Comparison of ENCODE assay signal across 1 cellular context in the genomic region with DNA sequence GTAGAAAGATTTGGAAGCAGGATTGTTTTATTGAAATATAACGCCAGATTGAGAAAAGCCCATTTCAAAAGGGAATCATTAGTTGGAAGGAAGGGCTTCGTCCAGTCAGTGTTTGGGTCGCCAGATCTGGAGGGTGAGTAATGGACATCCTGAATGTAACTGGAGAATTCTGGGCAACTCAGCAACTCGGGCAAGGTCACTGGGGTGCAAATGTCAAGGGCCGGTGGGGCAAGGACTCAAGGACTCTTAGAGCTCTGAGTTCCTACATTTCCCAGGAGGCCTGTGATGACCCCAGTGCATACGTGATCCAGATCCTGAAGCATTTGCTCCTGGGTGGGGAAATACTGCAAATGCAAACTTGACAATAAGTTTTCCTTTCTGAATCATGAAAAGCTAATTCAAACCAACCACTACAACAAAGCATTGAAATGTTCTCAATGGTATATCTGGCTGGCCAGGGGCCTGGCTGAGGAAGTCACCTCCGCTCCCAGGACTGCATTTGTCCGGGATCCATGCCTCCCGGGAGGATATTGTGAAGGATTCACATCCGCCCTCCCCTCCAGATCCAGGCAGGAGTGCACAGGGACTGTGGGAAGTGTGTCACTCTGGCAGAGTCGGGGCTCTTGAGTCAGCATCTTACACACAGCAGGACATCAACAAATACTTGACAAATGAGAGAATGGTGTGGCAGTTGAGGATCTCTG.
TF ChIP-seq lines count a peak whose summit lies in the region.

No MANE protein-coding gene starts in this region.

TF ChIP-seq in GM23338, 12 proteins besides CTCF, POLR2A, EP300 and RAD21 (continued from another document):
- TF ChIP-seq POLR2AphosphoS5 (IDR thresholded peaks at IDR 0.05; ENCODE audit: low read depth) (no peak), STAT1 (IDR thresholded peaks at IDR 0.05; ENCODE audit: unreplicated experiment) (no peak), REST (IDR thresholded peaks at IDR 0.05; ENCODE audit: unreplicated experiment) (no peak), CREB1 (CRISPR knock-in tag; IDR thresholded peaks at IDR 0.05; ENCODE audit: low read depth) (no peak)
TF ChIP-seq in GM23338: peak in this region for 0.
